In genomic region chr18:51098082-51098481, GRCh38 we compare ENCODE assay signal across 30 cellular contexts.
"Had no signal": no experiment of that assay in that cellular context is flagged by ENCODE, and none has a peak within 500 bp of the region (broad histone marks: within the 10 kb centered on the region; RNA-seq: fewer than 3 reads in every experiment).

No MANE protein-coding gene starts in this region.

- H3K9me3 Mint-ChIP-seq: central memory CD8-positive, alpha-beta T cell had no signal

- H3K27me3 ChIP-seq: ascending aorta, cardiac muscle cell had no signal

- H3K9me3 ChIP-seq: ascending aorta had no signal

- H3K27ac Mint-ChIP-seq: activated CD4-positive, alpha-beta memory T cell treated with anti-CD3 and anti-CD28 coated beads, Interleukin-2, amount 10 ng/mL, durations not matched to agents 7 days and 5 days; activated CD8-positive, alpha-beta memory T cell treated with anti-CD3 and anti-CD28 coated beads, Interleukin-2, amount 10 ng/mL, durations not matched to agents 7 days and 5 days; activated naive CD4-positive, alpha-beta T cell treated with anti-CD3 and anti-CD28 coated beads, Interleukin-2, amount 10 ng/mL, durations not matched to agents 7 days and 5 days; activated naive CD8-positive, alpha-beta T cell; activated naive CD8-positive, alpha-beta T cell treated with anti-CD3 and anti-CD28 coated beads, Interleukin-2, amount 50 U/mL, for 24 hours had no signal

- H3K27ac ChIP-seq: ascending aorta, cardiac muscle cell, WERI-Rb-1 had no signal

- H3K36me3 Mint-ChIP-seq: activated CD8-positive, alpha-beta memory T cell treated with anti-CD3 and anti-CD28 coated beads, Interleukin-2, amount 10 ng/mL, durations not matched to agents 7 days and 5 days; activated naive CD4-positive, alpha-beta T cell treated with anti-CD3 and anti-CD28 coated beads, Interleukin-2, amount 10 ng/mL, durations not matched to agents 7 days and 5 days had no signal

- H3K27me3 Mint-ChIP-seq: activated naive CD4-positive, alpha-beta T cell treated with anti-CD3 and anti-CD28 coated beads, Interleukin-2, amount 10 ng/mL, durations not matched to agents 7 days and 5 days; activated naive CD8-positive, alpha-beta T cell; central memory CD8-positive, alpha-beta T cell had no signal

- DNase-seq: activated CD4-positive, alpha-beta memory T cell treated with anti-CD3 and anti-CD28 coated beads, Interleukin-2, amount 10 ng/mL, durations not matched to agents 7 days and 5 days; activated CD4-positive, alpha-beta T cell treated with anti-CD3 and anti-CD28 coated beads for 1 hour; activated CD4-positive, alpha-beta T cell treated with anti-CD3 and anti-CD28 coated beads for 48 hours; activated CD4-positive, CD25-positive, alpha-beta regulatory T cell; activated CD8-positive, alpha-beta memory T cell treated with anti-CD3 and anti-CD28 coated beads for 24 hours; activated CD8-positive, alpha-beta memory T cell treated with anti-CD3 and anti-CD28 coated beads, Interleukin-2, amount 10 ng/mL, durations not matched to agents 7 days and 5 days; activated CD8-positive, alpha-beta memory T cell treated with anti-CD3 and anti-CD28 coated beads, Interleukin-2, amount 50 U/mL, for 48 hours; activated effector memory CD4-positive, alpha-beta T cell treated with Interleukin-2 at 50 U/mL for 16 hours; activated naive CD4-positive, alpha-beta T cell treated with anti-CD3 and anti-CD28 coated beads, Interleukin-2, amount 10 ng/mL, durations not matched to agents 7 days and 5 days; activated naive CD8-positive, alpha-beta T cell treated with anti-CD3 and anti-CD28 coated beads, Interleukin-2, amount 50 U/mL, for 24 hours; activated T-cell treated with anti-CD3 and anti-CD28 coated beads, Interleukin-2, amount 50 U/mL, for 48 hours; amniotic stem cell; NCI-H1092 treated with DMSO at 0.1 percent for 48 hours; NCI-H1417; NCI-H146; NCI-H187; NCI-H2029 treated with DMSO at 0.1 percent for 48 hours; NCI-H2107; NCI-H2171; NCI-H510A; NCI-H526; NCI-H748 treated with DMSO at 0.1 percent for 48 hours; OCI-M1; Right ventricle myocardium superior; T1000 had no signal

- H3K4me3 Mint-ChIP-seq: activated CD4-positive, alpha-beta memory T cell treated with anti-CD3 and anti-CD28 coated beads, Interleukin-2, amount 10 ng/mL, durations not matched to agents 7 days and 5 days; activated CD8-positive, alpha-beta memory T cell treated with anti-CD3 and anti-CD28 coated beads, Interleukin-2, amount 10 ng/mL, durations not matched to agents 7 days and 5 days; activated naive CD4-positive, alpha-beta T cell treated with anti-CD3 and anti-CD28 coated beads, Interleukin-2, amount 10 ng/mL, durations not matched to agents 7 days and 5 days; activated naive CD8-positive, alpha-beta T cell; activated naive CD8-positive, alpha-beta T cell treated with anti-CD3 and anti-CD28 coated beads, Interleukin-2, amount 50 U/mL, for 24 hours; central memory CD8-positive, alpha-beta T cell had no signal

- H3K4me1 ChIP-seq: ascending aorta had no signal

- H3K4me3 ChIP-seq: ascending aorta, cardiac muscle cell had no signal

- H3K36me3 ChIP-seq: ascending aorta, cardiac muscle cell, WERI-Rb-1 had no signal

- H3K4me1 Mint-ChIP-seq: activated CD4-positive, alpha-beta memory T cell treated with anti-CD3 and anti-CD28 coated beads, Interleukin-2, amount 10 ng/mL, durations not matched to agents 7 days and 5 days; activated CD8-positive, alpha-beta memory T cell treated with anti-CD3 and anti-CD28 coated beads, Interleukin-2, amount 10 ng/mL, durations not matched to agents 7 days and 5 days; activated naive CD4-positive, alpha-beta T cell treated with anti-CD3 and anti-CD28 coated beads, Interleukin-2, amount 10 ng/mL, durations not matched to agents 7 days and 5 days; activated naive CD8-positive, alpha-beta T cell treated with anti-CD3 and anti-CD28 coated beads, Interleukin-2, amount 50 U/mL, for 24 hours; central memory CD8-positive, alpha-beta T cell had no signal
